1 cellular context compared by ENCODE assay signal in the genomic region with DNA sequence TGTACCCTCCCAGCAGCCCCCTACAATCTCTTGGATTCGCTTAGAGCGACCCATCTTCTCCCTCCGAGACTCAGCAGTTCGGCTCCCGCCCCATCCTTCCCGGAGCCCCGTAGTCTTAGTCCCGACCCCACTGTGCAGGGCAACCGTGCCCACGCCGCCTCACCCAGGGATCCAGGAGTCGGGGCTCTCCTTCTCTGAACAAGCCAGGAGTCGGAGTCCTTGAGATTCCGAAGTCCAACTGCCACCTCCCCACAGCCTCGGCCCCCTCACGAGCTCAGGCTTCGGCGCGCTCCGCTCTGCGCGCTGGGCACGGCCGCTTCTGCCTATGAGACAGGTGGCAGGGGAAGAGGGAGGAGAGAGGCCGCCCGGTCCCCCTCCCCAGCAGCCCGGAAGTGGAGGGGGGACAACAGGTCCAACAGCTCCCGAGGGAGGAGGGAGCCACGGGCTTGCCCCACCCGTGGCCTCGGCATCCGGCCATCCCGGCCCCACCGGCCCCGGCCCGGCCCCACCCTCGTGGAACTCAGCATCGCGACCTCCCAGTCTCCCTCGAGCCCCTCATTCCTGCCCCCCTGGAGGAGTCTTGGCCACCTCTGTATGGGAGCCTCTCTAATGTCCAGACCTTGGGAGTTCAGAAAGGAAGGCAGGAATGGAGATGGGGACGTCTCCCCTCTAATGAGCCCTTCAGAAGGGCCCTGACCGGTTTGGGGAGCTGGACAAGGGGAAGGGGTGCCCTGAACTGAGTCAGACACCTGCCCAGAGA.
TF ChIP-seq lines count a peak whose summit lies in the region.

A gene (minus strand): TSS at position 321 of the 760 bp plus-strand sequence. CDS start 628 bp downstream, outside the sequence.

TF ChIP-seq in HepG2, 621 proteins besides CTCF, POLR2A, EP300 and RAD21 (continued from another document and continues in another):
- TF ChIP-seq, protein P1, sequence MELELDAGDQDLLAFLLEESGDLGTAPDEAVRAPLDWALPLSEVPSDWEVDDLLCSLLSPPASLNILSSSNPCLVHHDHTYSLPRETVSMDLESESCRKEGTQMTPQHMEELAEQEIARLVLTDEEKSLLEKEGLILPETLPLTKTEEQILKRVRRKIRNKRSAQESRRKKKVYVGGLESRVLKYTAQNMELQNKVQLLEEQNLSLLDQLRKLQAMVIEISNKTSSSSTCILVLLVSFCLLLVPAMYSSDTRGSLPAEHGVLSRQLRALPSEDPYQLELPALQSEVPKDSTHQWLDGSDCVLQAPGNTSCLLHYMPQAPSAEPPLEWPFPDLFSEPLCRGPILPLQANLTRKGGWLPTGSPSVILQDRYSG (CRISPR knock-in tag; IDR thresholded peaks at IDR 0.05), result 0 out of 2 replicates have a peak, but pooled peaks have one; percentile 16
- TF ChIP-seq, protein P2, sequence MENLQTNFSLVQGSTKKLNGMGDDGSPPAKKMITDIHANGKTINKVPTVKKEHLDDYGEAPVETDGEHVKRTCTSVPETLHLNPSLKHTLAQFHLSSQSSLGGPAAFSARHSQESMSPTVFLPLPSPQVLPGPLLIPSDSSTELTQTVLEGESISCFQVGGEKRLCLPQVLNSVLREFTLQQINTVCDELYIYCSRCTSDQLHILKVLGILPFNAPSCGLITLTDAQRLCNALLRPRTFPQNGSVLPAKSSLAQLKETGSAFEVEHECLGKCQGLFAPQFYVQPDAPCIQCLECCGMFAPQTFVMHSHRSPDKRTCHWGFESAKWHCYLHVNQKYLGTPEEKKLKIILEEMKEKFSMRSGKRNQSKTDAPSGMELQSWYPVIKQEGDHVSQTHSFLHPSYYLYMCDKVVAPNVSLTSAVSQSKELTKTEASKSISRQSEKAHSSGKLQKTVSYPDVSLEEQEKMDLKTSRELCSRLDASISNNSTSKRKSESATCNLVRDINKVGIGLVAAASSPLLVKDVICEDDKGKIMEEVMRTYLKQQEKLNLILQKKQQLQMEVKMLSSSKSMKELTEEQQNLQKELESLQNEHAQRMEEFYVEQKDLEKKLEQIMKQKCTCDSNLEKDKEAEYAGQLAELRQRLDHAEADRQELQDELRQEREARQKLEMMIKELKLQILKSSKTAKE (CRISPR knock-in tag; IDR thresholded peaks at IDR 0.05; ENCODE audit: borderline replicate concordance), result no peak
- TF ChIP-seq ZNF772 (CRISPR knock-in tag; IDR thresholded peaks at IDR 0.05) (0 out of 2 replicates have a peak, but pooled peaks have one; percentile 65), FOXP1 (IDR thresholded peaks at IDR 0.05) (no peak), FOXP1 (CRISPR knock-in tag; IDR thresholded peaks at IDR 0.05) (no peak), SRSF4 (IDR thresholded peaks at IDR 0.05; ENCODE audit: low read depth, low read length, poor library complexity, severe bottlenecking) (no peak), ZNF644 (CRISPR knock-in tag; IDR thresholded peaks at IDR 0.05; ENCODE audit: low read depth) (no peak), GTF2F1 (IDR thresholded peaks at IDR 0.05; ENCODE audit: low read length) (no peak), HOXD1 (CRISPR knock-in tag; IDR thresholded peaks at IDR 0.05) (no peak), KLF11 (CRISPR knock-in tag; IDR thresholded peaks at IDR 0.05) (no peak), NRL (CRISPR knock-in tag; IDR thresholded peaks at IDR 0.05; ENCODE audit: borderline replicate concordance) (0 out of 2 replicates have a peak, but pooled peaks have one; percentile 11), AGO1 (IDR thresholded peaks at IDR 0.05; ENCODE audit: low read depth, low read length, poor library complexity, severe bottlenecking) (no peak), ATM (IDR thresholded peaks at IDR 0.05; ENCODE audit: borderline replicate concordance) (no peak), NR2F1 (CRISPR knock-in tag; IDR thresholded peaks at IDR 0.05) (peak in 1 of 2 experiments; percentile 50; a peak in 1 of 4 replicates), PHF21A (CRISPR knock-in tag; IDR thresholded peaks at IDR 0.05) (no peak), JARID2 (CRISPR knock-in tag; IDR thresholded peaks at IDR 0.05; ENCODE audit: insufficient replicate concordance) (no peak), KDM4B (CRISPR knock-in tag; IDR thresholded peaks at IDR 0.05) (no peak), BHLHE40 (IDR thresholded peaks at IDR 0.05; ENCODE audit: low read length) (no peak), ATF7-NPFF (CRISPR knock-in tag; IDR thresholded peaks at IDR 0.05; ENCODE audit: low read depth) (0 out of 2 replicates have a peak, but pooled peaks have one; percentile 26), BCL6 (CRISPR knock-in tag; IDR thresholded peaks at IDR 0.05) (no peak), ZNF260 (CRISPR knock-in tag; IDR thresholded peaks at IDR 0.05; ENCODE audit: borderline replicate concordance, low read depth) (no peak), ZNF678 (CRISPR knock-in tag; IDR thresholded peaks at IDR 0.05) (no peak), ZNF496 (CRISPR knock-in tag; IDR thresholded peaks at IDR 0.05; ENCODE audit: insufficient replicate concordance) (no peak), TGIF2 (CRISPR knock-in tag; IDR thresholded peaks at IDR 0.05) (0 out of 2 replicates have a peak, but pooled peaks have one; percentile 39), GLI4 (CRISPR knock-in tag; IDR thresholded peaks at IDR 0.05; ENCODE audit: borderline replicate concordance) (no peak), ZNF660 (CRISPR knock-in tag; IDR thresholded peaks at IDR 0.05; ENCODE audit: borderline replicate concordance, low read depth) (no peak; the same call in 1 of the 2 replicates), PHB2 (IDR thresholded peaks at IDR 0.05; ENCODE audit: partially characterized antibody) (no peak), HMG20B (CRISPR knock-in tag; conservative IDR thresholded peaks at IDR 0.05) (no peak), RARA (CRISPR knock-in tag; IDR thresholded peaks at IDR 0.05) (no peak), MBD4 (IDR thresholded peaks at IDR 0.05; ENCODE audit: borderline replicate concordance, low read length) (no peak)
- TF ChIP-seq, protein P3, sequence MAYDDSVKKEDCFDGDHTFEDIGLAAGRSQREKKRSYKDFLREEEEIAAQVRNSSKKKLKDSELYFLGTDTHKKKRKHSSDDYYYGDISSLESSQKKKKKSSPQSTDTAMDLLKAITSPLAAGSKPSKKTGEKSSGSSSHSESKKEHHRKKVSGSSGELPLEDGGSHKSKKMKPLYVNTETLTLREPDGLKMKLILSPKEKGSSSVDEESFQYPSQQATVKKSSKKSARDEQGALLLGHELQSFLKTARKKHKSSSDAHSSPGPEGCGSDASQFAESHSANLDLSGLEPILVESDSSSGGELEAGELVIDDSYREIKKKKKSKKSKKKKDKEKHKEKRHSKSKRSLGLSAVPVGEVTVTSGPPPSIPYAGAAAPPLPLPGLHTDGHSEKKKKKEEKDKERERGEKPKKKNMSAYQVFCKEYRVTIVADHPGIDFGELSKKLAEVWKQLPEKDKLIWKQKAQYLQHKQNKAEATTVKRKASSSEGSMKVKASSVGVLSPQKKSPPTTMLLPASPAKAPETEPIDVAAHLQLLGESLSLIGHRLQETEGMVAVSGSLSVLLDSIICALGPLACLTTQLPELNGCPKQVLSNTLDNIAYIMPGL (CRISPR knock-in tag; IDR thresholded peaks at IDR 0.05; ENCODE audit: borderline replicate concordance in 1 of 2, low read depth in 1 of 2), result peak in 1 of 2 experiments; percentile 63; a peak in 2 of 4 replicates
- TF ChIP-seq, protein P4, sequence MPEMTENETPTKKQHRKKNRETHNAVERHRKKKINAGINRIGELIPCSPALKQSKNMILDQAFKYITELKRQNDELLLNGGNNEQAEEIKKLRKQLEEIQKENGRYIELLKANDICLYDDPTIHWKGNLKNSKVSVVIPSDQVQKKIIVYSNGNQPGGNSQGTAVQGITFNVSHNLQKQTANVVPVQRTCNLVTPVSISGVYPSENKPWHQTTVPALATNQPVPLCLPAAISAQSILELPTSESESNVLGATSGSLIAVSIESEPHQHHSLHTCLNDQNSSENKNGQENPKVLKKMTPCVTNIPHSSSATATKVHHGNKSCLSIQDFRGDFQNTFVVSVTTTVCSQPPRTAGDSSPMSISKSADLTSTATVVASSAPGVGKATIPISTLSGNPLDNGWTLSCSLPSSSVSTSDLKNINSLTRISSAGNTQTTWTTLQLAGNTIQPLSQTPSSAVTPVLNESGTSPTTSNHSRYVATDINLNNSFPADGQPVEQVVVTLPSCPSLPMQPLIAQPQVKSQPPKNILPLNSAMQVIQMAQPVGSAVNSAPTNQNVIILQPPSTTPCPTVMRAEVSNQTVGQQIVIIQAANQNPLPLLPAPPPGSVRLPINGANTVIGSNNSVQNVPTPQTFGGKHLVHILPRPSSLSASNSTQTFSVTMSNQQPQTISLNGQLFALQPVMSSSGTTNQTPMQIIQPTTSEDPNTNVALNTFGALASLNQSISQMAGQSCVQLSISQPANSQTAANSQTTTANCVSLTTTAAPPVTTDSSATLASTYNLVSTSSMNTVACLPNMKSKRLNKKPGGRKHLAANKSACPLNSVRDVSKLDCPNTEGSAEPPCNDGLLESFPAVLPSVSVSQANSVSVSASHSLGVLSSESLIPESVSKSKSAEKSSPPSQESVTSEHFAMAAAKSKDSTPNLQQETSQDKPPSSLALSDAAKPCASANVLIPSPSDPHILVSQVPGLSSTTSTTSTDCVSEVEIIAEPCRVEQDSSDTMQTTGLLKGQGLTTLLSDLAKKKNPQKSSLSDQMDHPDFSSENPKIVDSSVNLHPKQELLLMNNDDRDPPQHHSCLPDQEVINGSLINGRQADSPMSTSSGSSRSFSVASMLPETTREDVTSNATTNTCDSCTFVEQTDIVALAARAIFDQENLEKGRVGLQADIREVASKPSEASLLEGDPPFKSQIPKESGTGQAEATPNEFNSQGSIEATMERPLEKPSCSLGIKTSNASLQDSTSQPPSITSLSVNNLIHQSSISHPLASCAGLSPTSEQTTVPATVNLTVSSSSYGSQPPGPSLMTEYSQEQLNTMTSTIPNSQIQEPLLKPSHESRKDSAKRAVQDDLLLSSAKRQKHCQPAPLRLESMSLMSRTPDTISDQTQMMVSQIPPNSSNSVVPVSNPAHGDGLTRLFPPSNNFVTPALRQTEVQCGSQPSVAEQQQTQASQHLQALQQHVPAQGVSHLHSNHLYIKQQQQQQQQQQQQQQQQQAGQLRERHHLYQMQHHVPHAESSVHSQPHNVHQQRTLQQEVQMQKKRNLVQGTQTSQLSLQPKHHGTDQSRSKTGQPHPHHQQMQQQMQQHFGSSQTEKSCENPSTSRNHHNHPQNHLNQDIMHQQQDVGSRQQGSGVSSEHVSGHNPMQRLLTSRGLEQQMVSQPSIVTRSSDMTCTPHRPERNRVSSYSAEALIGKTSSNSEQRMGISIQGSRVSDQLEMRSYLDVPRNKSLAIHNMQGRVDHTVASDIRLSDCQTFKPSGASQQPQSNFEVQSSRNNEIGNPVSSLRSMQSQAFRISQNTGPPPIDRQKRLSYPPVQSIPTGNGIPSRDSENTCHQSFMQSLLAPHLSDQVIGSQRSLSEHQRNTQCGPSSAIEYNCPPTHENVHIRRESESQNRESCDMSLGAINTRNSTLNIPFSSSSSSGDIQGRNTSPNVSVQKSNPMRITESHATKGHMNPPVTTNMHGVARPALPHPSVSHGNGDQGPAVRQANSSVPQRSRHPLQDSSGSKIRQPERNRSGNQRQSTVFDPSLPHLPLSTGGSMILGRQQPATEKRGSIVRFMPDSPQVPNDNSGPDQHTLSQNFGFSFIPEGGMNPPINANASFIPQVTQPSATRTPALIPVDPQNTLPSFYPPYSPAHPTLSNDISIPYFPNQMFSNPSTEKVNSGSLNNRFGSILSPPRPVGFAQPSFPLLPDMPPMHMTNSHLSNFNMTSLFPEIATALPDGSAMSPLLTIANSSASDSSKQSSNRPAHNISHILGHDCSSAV (CRISPR knock-in tag; IDR thresholded peaks at IDR 0.05; ENCODE audit: borderline replicate concordance), result no peak
- TF ChIP-seq, protein P5, sequence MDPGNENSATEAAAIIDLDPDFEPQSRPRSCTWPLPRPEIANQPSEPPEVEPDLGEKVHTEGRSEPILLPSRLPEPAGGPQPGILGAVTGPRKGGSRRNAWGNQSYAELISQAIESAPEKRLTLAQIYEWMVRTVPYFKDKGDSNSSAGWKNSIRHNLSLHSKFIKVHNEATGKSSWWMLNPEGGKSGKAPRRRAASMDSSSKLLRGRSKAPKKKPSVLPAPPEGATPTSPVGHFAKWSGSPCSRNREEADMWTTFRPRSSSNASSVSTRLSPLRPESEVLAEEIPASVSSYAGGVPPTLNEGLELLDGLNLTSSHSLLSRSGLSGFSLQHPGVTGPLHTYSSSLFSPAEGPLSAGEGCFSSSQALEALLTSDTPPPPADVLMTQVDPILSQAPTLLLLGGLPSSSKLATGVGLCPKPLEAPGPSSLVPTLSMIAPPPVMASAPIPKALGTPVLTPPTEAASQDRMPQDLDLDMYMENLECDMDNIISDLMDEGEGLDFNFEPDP (CRISPR knock-in tag; conservative IDR thresholded peaks at IDR 0.05), result no peak
- TF ChIP-seq, protein P6, sequence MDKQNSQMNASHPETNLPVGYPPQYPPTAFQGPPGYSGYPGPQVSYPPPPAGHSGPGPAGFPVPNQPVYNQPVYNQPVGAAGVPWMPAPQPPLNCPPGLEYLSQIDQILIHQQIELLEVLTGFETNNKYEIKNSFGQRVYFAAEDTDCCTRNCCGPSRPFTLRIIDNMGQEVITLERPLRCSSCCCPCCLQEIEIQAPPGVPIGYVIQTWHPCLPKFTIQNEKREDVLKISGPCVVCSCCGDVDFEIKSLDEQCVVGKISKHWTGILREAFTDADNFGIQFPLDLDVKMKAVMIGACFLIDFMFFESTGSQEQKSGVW (CRISPR knock-in tag; IDR thresholded peaks at IDR 0.05; ENCODE audit: borderline replicate concordance), result no peak
- TF ChIP-seq, protein P7, sequence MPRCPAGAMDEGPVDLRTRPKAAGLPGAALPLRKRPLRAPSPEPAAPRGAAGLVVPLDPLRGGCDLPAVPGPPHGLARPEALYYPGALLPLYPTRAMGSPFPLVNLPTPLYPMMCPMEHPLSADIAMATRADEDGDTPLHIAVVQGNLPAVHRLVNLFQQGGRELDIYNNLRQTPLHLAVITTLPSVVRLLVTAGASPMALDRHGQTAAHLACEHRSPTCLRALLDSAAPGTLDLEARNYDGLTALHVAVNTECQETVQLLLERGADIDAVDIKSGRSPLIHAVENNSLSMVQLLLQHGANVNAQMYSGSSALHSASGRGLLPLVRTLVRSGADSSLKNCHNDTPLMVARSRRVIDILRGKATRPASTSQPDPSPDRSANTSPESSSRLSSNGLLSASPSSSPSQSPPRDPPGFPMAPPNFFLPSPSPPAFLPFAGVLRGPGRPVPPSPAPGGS (CRISPR knock-in tag; IDR thresholded peaks at IDR 0.05), result no peak
- TF ChIP-seq, protein P8, sequence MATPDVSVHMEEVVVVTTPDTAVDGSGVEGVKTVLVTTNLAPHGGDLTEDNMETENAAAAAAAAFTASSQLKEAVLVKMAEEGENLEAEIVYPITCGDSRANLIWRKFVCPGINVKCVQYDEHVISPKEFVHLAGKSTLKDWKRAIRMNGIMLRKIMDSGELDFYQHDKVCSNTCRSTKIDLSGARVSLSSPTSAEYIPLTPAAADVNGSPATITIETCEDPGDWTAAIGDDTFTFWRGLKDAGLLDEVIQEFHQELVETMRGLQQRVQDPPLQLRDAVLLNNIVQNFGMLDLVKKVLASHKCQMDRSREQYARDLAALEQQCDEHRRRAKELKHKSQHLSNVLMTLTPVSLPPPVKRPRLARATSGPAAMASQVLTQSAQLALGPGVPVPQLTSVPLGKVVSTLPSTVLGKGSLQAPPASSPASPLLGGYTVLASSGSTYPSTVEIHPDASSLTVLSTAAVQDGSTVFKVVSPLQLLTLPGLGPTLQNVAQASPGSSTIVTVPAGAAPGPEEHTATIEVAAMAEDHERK (CRISPR knock-in tag; IDR thresholded peaks at IDR 0.05; ENCODE audit: low read depth), result no peak
